ENCODE assay signal across 10 cellular contexts in the genomic region with DNA sequence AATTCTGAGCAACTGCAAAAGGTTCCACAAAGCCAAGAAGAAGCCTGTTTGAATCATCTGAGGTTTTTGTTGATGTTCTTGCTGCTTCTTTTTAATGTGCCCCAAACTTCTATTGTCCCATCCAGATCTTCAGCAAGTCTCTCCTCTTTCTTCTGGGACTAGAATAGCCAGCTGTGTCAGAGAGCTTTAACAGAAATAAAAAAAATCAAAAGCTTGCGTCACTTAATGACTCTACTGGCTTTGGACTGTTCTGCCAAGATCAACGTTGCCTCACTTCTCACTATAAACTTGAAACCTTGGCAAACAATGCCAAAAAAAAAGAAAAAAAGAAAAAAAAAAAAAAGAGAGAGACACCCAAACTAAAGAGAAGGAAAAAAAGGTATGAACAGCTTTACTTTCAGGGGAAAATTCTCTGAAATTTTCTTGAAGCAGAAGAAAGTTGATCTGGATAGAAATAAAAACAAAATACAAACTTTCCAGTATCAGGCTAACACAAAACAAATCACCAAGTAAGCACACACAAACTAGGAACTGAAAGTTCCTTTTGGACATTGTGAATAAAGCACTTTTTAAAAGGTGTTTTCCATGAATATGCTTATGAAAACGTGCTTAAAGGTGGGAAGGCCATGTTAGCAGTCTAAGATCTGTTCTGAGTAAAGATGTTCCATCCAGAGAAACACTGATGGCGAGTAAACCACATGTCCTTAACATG. TPM values are rescaled to one million over a fixed set of nuclear protein-coding genes. Genes with fewer than 3 reads are reported as not detected.
A peak's percentile ranks its signal among the peaks of the same experiment; 100 is the strongest.
DNase-seq lines count a peak whose midpoint lies in the region; ATAC-seq and TF ChIP-seq lines count a peak whose summit lies in the region.
"Had no signal": no experiment of that assay in that cellular context is flagged by ENCODE, and none has a peak within 500 bp of the region (broad histone marks: within the 10 kb centered on the region; RNA-seq: fewer than 3 reads in every experiment).

No MANE protein-coding gene starts in this region.

- TF ChIP-seq CTCF in PC-3 (conservative IDR thresholded peaks at IDR 0.05; ENCODE audit: low read depth, low read length) = no peak
- no peak for TF ChIP-seq CTCF in fibroblast of lung (conservative IDR thresholded peaks at IDR 0.05 in 1 of 2, IDR thresholded peaks at IDR 0.05 in 1 of 2; ENCODE audit: low read depth in 1 of 2, low read length in 2 of 2)
- no peak for TF ChIP-seq CTCF in ovary (IDR thresholded peaks at IDR 0.05)

- no peak for TF ChIP-seq EP300 in ovary (IDR thresholded peaks at IDR 0.05)

- POLR2A ChIA-PET in PC-3 (lab: Charles Lee; ENCODE audit: unreplicated experiment) = interaction anchor here (0.6 to 0.9 kb wide), 2 partner anchors 15 kb away, joined by 3 to 12 read pairs; partner anchors contain the start of gene USP54

- H3K9me3 ChIP-seq in PC-3 (ENCODE audit: low read length) (no peaks in the 10 kb centered on the region), fibroblast of lung (ENCODE audit: control insufficient read depth, insufficient read depth, low read depth, low read length) (no peaks in the 10 kb centered on the region), ovary (no peaks in the 10 kb centered on the region)

- H3K9ac ChIP-seq in PC-3 (ENCODE audit: low read length) = peak overlapping the region; percentile 1; the same call in 1 of the 2 replicates
- H3K9ac ChIP-seq in fibroblast of lung (ENCODE audit: insufficient read depth, low read length) = no peak overlapping the region

- H3K4me1 ChIP-seq in PC-3 (ENCODE audit: insufficient read depth, low read length) = peaks cover 34% of the 10 kb centered on the region
- H3K4me1 ChIP-seq in fibroblast of lung (ENCODE audit: control insufficient read depth, extremely low read depth, insufficient read depth, low read length) = no peaks in the 10 kb centered on the region
- peaks cover 4% of the 10 kb centered on the region for H3K4me1 ChIP-seq in ovary (ENCODE audit: insufficient read depth)

- 23 to 27% (median 23%) methylated on average over 4 of the region's 4 CpGs for WGBS in ovary, 3 donors

- no peaks in the 10 kb centered on the region for H3K27me3 ChIP-seq in PC-3 (ENCODE audit: low read length)
- no peaks in the 10 kb centered on the region for H3K27me3 ChIP-seq in fibroblast of lung (ENCODE audit: control insufficient read depth, insufficient read depth, low read length)
- H3K27me3 ChIP-seq in ovary = no peaks in the 10 kb centered on the region

- H3K79me2 ChIP-seq in PC-3 (ENCODE audit: low read length) (0 out of 2 replicates have a peak, but pooled peaks cover 6% of the 10 kb centered on the region), fibroblast of lung (ENCODE audit: control insufficient read depth, insufficient read depth, low read length) (no peaks in the 10 kb centered on the region)

- peak overlapping the region; percentile 30 for H3K4me2 ChIP-seq in PC-3 (ENCODE audit: low read length)
- no peak overlapping the region for H3K4me2 ChIP-seq in fibroblast of lung (ENCODE audit: extremely low read depth, insufficient read depth, low read length)

- H3K27ac ChIP-seq in PC-3 (ENCODE audit: low read length) (peak overlapping the region; percentile 49), fibroblast of lung (ENCODE audit: insufficient read depth, low read length) (no peak overlapping the region), ovary (peak overlapping the region; percentile 41 to 68)

- H4K20me1 ChIP-seq in PC-3 (ENCODE audit: low read length) (no peaks in the 10 kb centered on the region), fibroblast of lung (ENCODE audit: control insufficient read depth, extremely low read depth, insufficient read depth, low read length) (no peaks in the 10 kb centered on the region)

- peak; percentile 61 for ATAC-seq in PC-3
- ATAC-seq in HG03378 (IDR thresholded peaks at IDR 0.05; ENCODE audit: unreplicated experiment) = no peak
- ATAC-seq: naive thymus-derived CD8-positive, alpha-beta T cell had no signal

- BruUV-seq in PC-3 (replicated peaks; lab: Mats Ljungman, UMichigan) = TSS peak; percentile 28

- H3F3A ChIP-seq in PC-3 (ENCODE audit: low read length, unreplicated experiment) = peaks cover 5% of the 10 kb centered on the region

- H3K36me3 ChIP-seq in PC-3 (ENCODE audit: low read depth, low read length) (peaks cover 13% of the 10 kb centered on the region; the same call in 1 of the 2 replicates), fibroblast of lung (ENCODE audit: control insufficient read depth, insufficient read depth, low read length) (no peaks in the 10 kb centered on the region), ovary (no peaks in the 10 kb centered on the region)

- no peaks in the 10 kb centered on the region for H3K9me2 ChIP-seq in PC-3 (replicated peaks; ENCODE audit: low read length)

- CTCF ChIA-PET in PC-3 (lab: Charles Lee) = interaction anchor here (0.6 to 0.8 kb wide), 4 partner anchors 10 to 145 kb away, joined by 3 to 21 read pairs (median 3); no protein-coding TSS in a partner anchor

- peak; percentile 64 for TF ChIP-seq POLR2A in ovary (IDR thresholded peaks at IDR 0.05)

- H2AFZ ChIP-seq in PC-3 (ENCODE audit: low read length) (peak overlapping the region; percentile 0; the same call in 1 of the 2 replicates), fibroblast of lung (ENCODE audit: low read length) (no peak overlapping the region)

- DNase-seq in AML-193 (lab: John Stamatoyannopoulos, UW) (peak; percentile 44 to 50), PC-3 (peak; percentile 98), fibroblast of lung (ENCODE audit: low read depth in 2 of 2) (peak; percentile 83 to 96), ovary (peak in 3 of 5 donors; percentile 44 to 74 (median 58)), posterior cingulate gyrus (no peak), COLO829 (ENCODE audit: low spot score) (no peak)
- no peak for DNase-seq in activated CD4-positive, alpha-beta T cell treated with anti-CD3 and anti-CD28 coated beads for 4 hours
- DNase-seq: naive thymus-derived CD8-positive, alpha-beta T cell; NCI-H748 treated with DMSO at 0.1 percent for 48 hours had no signal

- no peak overlapping the region for H3K4me3 ChIP-seq in PC-3 (ENCODE audit: low read length)
- H3K4me3 ChIP-seq in fibroblast of lung (replicated peaks in 1 of 4; ENCODE audit: control extremely low read depth in 1 of 4, insufficient read depth in 1 of 4, low read depth in 3 of 4, low read length in 4 of 4) = peak overlapping the region in 1 of 4 experiments; percentile 43
- peak overlapping the region; percentile 15 for H3K4me3 ChIP-seq in ovary

- intact Hi-C loops in PC-3 (cut with micrococcal nuclease) = loop anchor here (1.0 kb wide), 3 partner anchors 10 to 68 kb away; no protein-coding TSS in a partner anchor
- intact Hi-C loops in ovary (cut with DNase I) = no loop called here
- intact Hi-C loops in posterior cingulate gyrus (cut with DNase I) = no loop called here

RNA-seq across cellular contexts. Expression of gene USP54, which starts 14.8 kb away (rescaled TPM):
- total RNA-seq in PC-3 (2014; rRNA removed) = 40.5 and 43.7 TPM in 2 replicates
- 6.4 and 9.9 TPM in 2 replicates for total RNA-seq in fibroblast of lung
- 7.8 and 9.5 TPM in 2 replicates for polyA plus RNA-seq in fibroblast of lung
- 3.2 and 4.1 TPM in 2 replicates for polyA plus RNA-seq in fibroblast of lung (2012)
- polyA minus RNA-seq in fibroblast of lung (ENCODE audit: low replicate concordance) = 12.2 and 15.1 TPM in 2 replicates
- total RNA-seq in ovary = 10 to 100 TPM; 29.0 to 72.7 (median 33.1) TPM
- 10 to 100 TPM in 1 of 2 donors, 1 to 10 TPM in 1; 8.0 to 27.8 TPM for polyA plus RNA-seq in ovary

Comparison
In these comparisons a context has a peak if more than half of its experiments do, and no peak if none do; other contexts are left out.
1. DNase-seq: peak in AML-193 (2 of 2), PC-3 (single experiment), fibroblast of lung (2 of 2) and ovary (3 of 5); none in posterior cingulate gyrus (0 of 10), activated CD4-positive, alpha-beta T cell treated with anti-CD3 and anti-CD28 coated beads for 4 hours (0 of 2) and COLO829 (single experiment).